In the genomic region with DNA sequence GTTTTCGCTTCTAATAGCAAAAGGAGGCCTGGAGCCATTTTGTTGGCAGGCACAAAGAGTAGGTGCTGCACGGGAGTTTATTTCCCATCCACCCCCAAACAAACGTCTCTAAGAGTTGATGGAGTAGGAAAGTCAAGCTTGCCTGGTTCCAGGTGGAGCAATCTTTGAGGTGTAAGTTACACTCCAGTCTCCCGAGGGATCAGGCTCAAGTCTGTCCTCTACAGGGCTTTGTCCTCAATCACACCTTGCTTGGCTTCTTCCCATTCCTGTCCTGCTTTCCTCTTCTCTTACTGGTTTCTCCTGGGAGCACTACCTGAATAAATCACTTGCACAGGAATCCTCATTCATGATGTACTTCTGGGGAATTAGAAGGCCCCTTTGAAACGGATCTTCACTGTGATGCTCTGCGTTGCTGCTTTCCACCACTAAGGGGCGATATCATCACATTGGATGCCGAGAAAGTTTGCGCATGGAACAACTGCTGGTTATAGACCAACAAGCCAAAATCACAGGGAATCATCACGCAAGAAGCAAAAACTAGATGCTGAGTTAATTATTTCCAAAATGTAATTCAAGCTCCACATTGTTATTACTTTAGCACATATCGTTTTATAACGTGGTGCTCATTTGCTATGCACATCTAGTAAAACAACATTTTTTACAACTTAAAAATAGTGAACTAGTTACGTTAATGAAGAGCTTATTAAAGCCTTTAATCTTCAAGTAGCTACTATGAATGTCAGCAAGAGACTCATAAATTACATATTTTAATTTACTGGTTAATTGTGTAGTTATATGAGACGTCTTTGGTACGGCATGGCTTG, we compare ENCODE assay signal across 8 cellular contexts.
DNase-seq lines count a peak whose midpoint lies in the region; ATAC-seq, FAIRE-seq and TF ChIP-seq lines count a peak whose summit lies in the region.

No MANE protein-coding gene starts in this region.

- ATAC-seq in K562 (peak; percentile 92), HG03196 (IDR thresholded peaks at IDR 0.05; ENCODE audit: unreplicated experiment) (no peak), esophagus mucosa (no peak)

- H3K36me3 Mint-ChIP-seq in T-helper 2 cell treated with Interferon-gamma antibody and Interleukin-4, amounts not matched to agents 5 μg/mL and 100 μg/mL, for 36 hours (ENCODE audit: low read depth): no peaks in the 10 kb centered on the region
- H3K36me3 Mint-ChIP-seq in immature natural killer cell: peaks cover 0 to 4% (median 0%) of the 10 kb centered on the region in 3 donors

- H4K20me1 ChIP-seq in K562 (replicated peaks; ENCODE audit: control insufficient read depth, insufficient read depth, low read length): no peaks in the 10 kb centered on the region

- peaks cover 20% of the 10 kb centered on the region for H3K4me1 Mint-ChIP-seq in T-helper 2 cell treated with Interferon-gamma antibody and Interleukin-4, amounts not matched to agents 5 μg/mL and 100 μg/mL, for 36 hours (ENCODE audit: low read depth)
- peaks cover 25 to 26% of the 10 kb centered on the region in 2 donors for H3K4me1 Mint-ChIP-seq in immature natural killer cell

- POLR2A ChIA-PET in K562 (lab: Yijun Ruan, JAX): interaction anchor here (1.3 kb wide), 1 partner anchor 9 kb away, joined by 3 read pairs; no protein-coding TSS in a partner anchor

- no peak for TF ChIP-seq EP300 in K562 (IDR thresholded peaks at IDR 0.05; ENCODE audit: low read length)

- no peak overlapping the region for H3K9ac ChIP-seq in K562 (ENCODE audit: insufficient read depth in 1 of 2, low read depth in 2 of 2, low read length in 2 of 2)

- H3K9me1 ChIP-seq in K562 (ENCODE audit: control insufficient read depth, insufficient read depth, low read length): no peaks in the 10 kb centered on the region

- peak; percentile 85 for TF ChIP-seq CTCF in GM10266 (IDR thresholded peaks at IDR 0.05; ENCODE audit: control insufficient read depth, insufficient read depth, low read depth, missing control alignments)
- peak; percentile 91 to 95 (median 91) for TF ChIP-seq CTCF in K562 (IDR thresholded peaks at IDR 0.05 in 2 of 3, conservative IDR thresholded peaks at IDR 0.05 in 1 of 3; ENCODE audit: insufficient read depth in 2 of 3, low read depth in 1 of 3, low read length in 3 of 3)

- CTCF ChIA-PET in K562 (lab: Yijun Ruan, JAX; ENCODE audit: low intra/inter-chr PET ratio): interaction anchor here (1.2 to 1.7 kb wide), 4 partner anchors 220 to 438 kb away, joined by 3 to 8 read pairs (median 6); no protein-coding TSS in a partner anchor

- H3K27ac ChIP-seq in K562 (ENCODE audit: extremely low read depth, low read depth, low read length): no peak overlapping the region

- H3K9me3 Mint-ChIP-seq in T-helper 2 cell treated with Interferon-gamma antibody and Interleukin-4, amounts not matched to agents 5 μg/mL and 100 μg/mL, for 36 hours: no peaks in the 10 kb centered on the region
- H3K9me3 Mint-ChIP-seq in immature natural killer cell: no peaks in the 10 kb centered on the region

- no peaks in the 10 kb centered on the region for H3K36me3 ChIP-seq in K562 (ENCODE audit: control insufficient read depth, insufficient read depth, low read length)

- TF ChIP-seq RAD21 in K562 (CRISPR knock-in tag; conservative IDR thresholded peaks at IDR 0.05 in 1 of 2, IDR thresholded peaks at IDR 0.05 in 1 of 2): peak; percentile 77 to 86

- no peak overlapping the region for H2AFZ ChIP-seq in K562 (ENCODE audit: low read depth, low read length)

- 31% methylated on average over 15 of the region's 15 CpGs for WGBS in K562 (ENCODE audit: insufficient coverage, low coverage, missing lambda C conversion rate)

- no peaks in the 10 kb centered on the region for H3K27me3 ChIP-seq in K562 (ENCODE audit: control insufficient read depth in 2 of 2, insufficient read depth in 2 of 2, low read length in 2 of 2)

- intact Hi-C loops in K562 (cut with micrococcal nuclease): loop anchor here (1.0 to 10.0 kb wide), 5 partner anchors 60 to 438 kb away; no protein-coding TSS in a partner anchor

- no peak overlapping the region for H3K27ac Mint-ChIP-seq in T-helper 2 cell treated with Interferon-gamma antibody and Interleukin-4, amounts not matched to agents 5 μg/mL and 100 μg/mL, for 36 hours
- H3K27ac Mint-ChIP-seq in immature natural killer cell: peak overlapping the region in 1 of 6 donors; percentile 25

- FAIRE-seq in K562 (lab: Jason Lieb, UNC): peak; percentile 91

- no peak overlapping the region for H3K4me3 ChIP-seq in K562

- peaks cover 9% of the 10 kb centered on the region for H3K27me3 Mint-ChIP-seq in T-helper 2 cell treated with Interferon-gamma antibody and Interleukin-4, amounts not matched to agents 5 μg/mL and 100 μg/mL, for 36 hours (ENCODE audit: low read depth)
- H3K27me3 Mint-ChIP-seq in immature natural killer cell (ENCODE audit: low read depth in 3 of 3): peaks cover 0 to 4% (median 0%) of the 10 kb centered on the region in 3 donors

- H3K4me2 ChIP-seq in K562 (ENCODE audit: insufficient read depth, low read length): no peak overlapping the region

- in situ Hi-C loops in K562 (cut with MboI): loop anchor here (5.0 kb wide), 1 partner anchor 430 kb away; no protein-coding TSS in a partner anchor

- no peak overlapping the region for H3K4me3 Mint-ChIP-seq in T-helper 2 cell treated with Interferon-gamma antibody and Interleukin-4, amounts not matched to agents 5 μg/mL and 100 μg/mL, for 36 hours
- H3K4me3 Mint-ChIP-seq in immature natural killer cell: no peak overlapping the region

- TF ChIP-seq POLR2A in K562 (conservative IDR thresholded peaks at IDR 0.05): no peak

- no peaks in the 10 kb centered on the region for H3K79me2 ChIP-seq in K562 (ENCODE audit: control insufficient read depth, insufficient read depth, low read length)

- no peaks in the 10 kb centered on the region for H3K4me1 ChIP-seq in K562 (replicated peaks in 1 of 2; ENCODE audit: control insufficient read depth in 2 of 2, insufficient read depth in 2 of 2, low read length in 2 of 2)

- DNase-seq in GM10266 (ENCODE audit: extremely low spot score): peak; percentile 47
- DNase-seq in NCI-H1092 treated with DMSO at 0.1 percent for 48 hours (lab: John Stamatoyannopoulos, UW): peak; percentile 23
- peak; percentile 46 for DNase-seq in T-helper 2 cell treated with Interferon-gamma antibody and Interleukin-4, amounts not matched to agents 5 μg/mL and 100 μg/mL, for 36 hours (ENCODE audit: low spot score)
- DNase-seq in K562 (ENCODE audit: extremely low read depth in 1 of 4, low spot score in 3 of 4): peak; percentile 57 to 70 (median 64)
- peak; percentile 45 to 66 (median 55) for DNase-seq in immature natural killer cell
- peak; percentile 16 to 24 for DNase-seq in stimulated activated CD4-positive, alpha-beta T cell treated with anti-CD3 and anti-CD28 coated beads, Interleukin-1b, Interleukin-23, amount 100 ng/mL, for 1 hour (ENCODE audit: low read depth in 2 of 2)

- no TSS peak for BruUV-seq in K562 (replicated peaks; lab: Mats Ljungman, UMichigan)

- no peaks in the 10 kb centered on the region for H3K9me3 ChIP-seq in K562 (replicated peaks; ENCODE audit: control insufficient read depth, insufficient read depth, low read depth, low read length)

TF ChIP-seq in K562, 482 proteins besides CTCF, POLR2A, EP300 and RAD21 (continues in another document):
- TF ChIP-seq HNRNPUL1 (IDR thresholded peaks at IDR 0.05; ENCODE audit: low read length) (no peak), STAG1 (CRISPR knock-in tag; IDR thresholded peaks at IDR 0.05; ENCODE audit: borderline replicate concordance) (peak; percentile 59; the same call in 1 of the 2 replicates), CREM (IDR thresholded peaks at IDR 0.05; ENCODE audit: low read depth) (peak; percentile 26; the same call in 1 of the 2 replicates), XRCC5 (IDR thresholded peaks at IDR 0.05; ENCODE audit: low read depth, low read length) (0 out of 2 replicates have a peak, but pooled peaks have one; percentile 32), RNF2 (IDR thresholded peaks at IDR 0.05) (no peak), RB1 (IDR thresholded peaks at IDR 0.05; ENCODE audit: low read depth) (peak; percentile 46; the same call in 1 of the 2 replicates), MAFF (IDR thresholded peaks at IDR 0.05; ENCODE audit: low read length) (no peak)
- TF ChIP-seq, protein P1, sequence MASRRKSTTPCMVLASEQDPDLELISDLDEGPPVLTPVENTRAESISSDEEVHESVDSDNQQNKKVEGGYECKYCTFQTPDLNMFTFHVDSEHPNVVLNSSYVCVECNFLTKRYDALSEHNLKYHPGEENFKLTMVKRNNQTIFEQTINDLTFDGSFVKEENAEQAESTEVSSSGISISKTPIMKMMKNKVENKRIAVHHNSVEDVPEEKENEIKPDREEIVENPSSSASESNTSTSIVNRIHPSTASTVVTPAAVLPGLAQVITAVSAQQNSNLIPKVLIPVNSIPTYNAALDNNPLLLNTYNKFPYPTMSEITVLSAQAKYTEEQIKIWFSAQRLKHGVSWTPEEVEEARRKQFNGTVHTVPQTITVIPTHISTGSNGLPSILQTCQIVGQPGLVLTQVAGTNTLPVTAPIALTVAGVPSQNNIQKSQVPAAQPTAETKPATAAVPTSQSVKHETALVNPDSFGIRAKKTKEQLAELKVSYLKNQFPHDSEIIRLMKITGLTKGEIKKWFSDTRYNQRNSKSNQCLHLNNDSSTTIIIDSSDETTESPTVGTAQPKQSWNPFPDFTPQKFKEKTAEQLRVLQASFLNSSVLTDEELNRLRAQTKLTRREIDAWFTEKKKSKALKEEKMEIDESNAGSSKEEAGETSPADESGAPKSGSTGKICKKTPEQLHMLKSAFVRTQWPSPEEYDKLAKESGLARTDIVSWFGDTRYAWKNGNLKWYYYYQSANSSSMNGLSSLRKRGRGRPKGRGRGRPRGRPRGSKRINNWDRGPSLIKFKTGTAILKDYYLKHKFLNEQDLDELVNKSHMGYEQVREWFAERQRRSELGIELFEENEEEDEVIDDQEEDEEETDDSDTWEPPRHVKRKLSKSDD (conservative IDR thresholded peaks at IDR 0.05; ENCODE audit: low read length): 0 out of 2 replicates have a peak, but pooled peaks have one; percentile 54
- TF ChIP-seq, protein P2, sequence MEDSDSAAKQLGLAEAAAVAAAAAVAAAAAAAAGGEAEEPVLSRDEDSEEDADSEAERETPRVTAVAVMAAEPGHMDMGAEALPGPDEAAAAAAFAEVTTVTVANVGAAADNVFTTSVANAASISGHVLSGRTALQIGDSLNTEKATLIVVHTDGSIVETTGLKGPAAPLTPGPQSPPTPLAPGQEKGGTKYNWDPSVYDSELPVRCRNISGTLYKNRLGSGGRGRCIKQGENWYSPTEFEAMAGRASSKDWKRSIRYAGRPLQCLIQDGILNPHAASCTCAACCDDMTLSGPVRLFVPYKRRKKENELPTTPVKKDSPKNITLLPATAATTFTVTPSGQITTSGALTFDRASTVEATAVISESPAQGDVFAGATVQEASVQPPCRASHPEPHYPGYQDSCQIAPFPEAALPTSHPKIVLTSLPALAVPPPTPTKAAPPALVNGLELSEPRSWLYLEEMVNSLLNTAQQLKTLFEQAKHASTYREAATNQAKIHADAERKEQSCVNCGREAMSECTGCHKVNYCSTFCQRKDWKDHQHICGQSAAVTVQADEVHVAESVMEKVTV (CRISPR knock-in tag; IDR thresholded peaks at IDR 0.05): peak; percentile 60; the same call in 1 of the 2 replicates
